In genomic region chr2:69086466-69086865, GRCh38 we compare ENCODE assay signal across 33 cellular contexts.
A peak's percentile ranks its signal among the peaks of the same experiment; 100 is the strongest.
DNase-seq lines count a peak whose midpoint lies in the region; ATAC-seq, FAIRE-seq and TF ChIP-seq lines count a peak whose summit lies in the region.
"Had no signal": no experiment of that assay in that cellular context is flagged by ENCODE, and none has a peak within 500 bp of the region (broad histone marks: within the 10 kb centered on the region; RNA-seq: fewer than 3 reads in every experiment).

No MANE protein-coding gene starts in this region.

- no peaks in the 10 kb centered on the region for H3K79me2 ChIP-seq in K562 (ENCODE audit: control insufficient read depth, insufficient read depth, low read length)

- H3K27me3 ChIP-seq in Panc1 (ENCODE audit: control insufficient read depth, insufficient read depth, low read length) (no peaks in the 10 kb centered on the region), K562 (ENCODE audit: control insufficient read depth in 2 of 2, insufficient read depth in 2 of 2, low read length in 2 of 2) (peaks cover 8 to 20% of the 10 kb centered on the region in 2 experiments; a peak in 3 of 5 replicates), mesenchymal stem cell (ENCODE audit: control insufficient read depth in 1 of 2, insufficient read depth in 1 of 2, low read length in 2 of 2) (no peaks in the 10 kb centered on the region)
- H3K27me3 ChIP-seq: ascending aorta, heart right ventricle, suprapubic skin had no signal

- peaks cover 31% of the 10 kb centered on the region for H3K4me1 ChIP-seq in Panc1 (ENCODE audit: control insufficient read depth, insufficient read depth, low read length)
- H3K4me1 ChIP-seq in K562 (replicated peaks in 1 of 2; ENCODE audit: control insufficient read depth in 2 of 2, insufficient read depth in 2 of 2, low read length in 2 of 2) = 0 out of 5 replicates have a peak, but pooled peaks cover 0 to 10% of the 10 kb centered on the region in 2 experiments
- peaks cover 14% of the 10 kb centered on the region for H3K4me1 ChIP-seq in mesenchymal stem cell (ENCODE audit: control insufficient read depth, insufficient read depth, low read depth, low read length)

- no peak overlapping the region for H3K4me3 Mint-ChIP-seq in progenitor cell of endocrine pancreas (ENCODE audit: low read depth)
- H3K4me3 Mint-ChIP-seq: CD4-positive, CD25-positive, alpha-beta regulatory T cell; natural killer cell treated with Interleukin-12 subunit alpha and Interleukin-12 subunit beta and Interleukin-15 and Interleukin-18, amount 100 ng/mL, for 72 hours had no signal

- FAIRE-seq in K562 (lab: Jason Lieb, UNC) = peak; percentile 6
- FAIRE-seq: urothelium cell line had no signal

- no peak overlapping the region for H3K27ac Mint-ChIP-seq in progenitor cell of endocrine pancreas
- H3K27ac Mint-ChIP-seq: natural killer cell treated with Interleukin-12 subunit alpha and Interleukin-12 subunit beta and Interleukin-15 and Interleukin-18, amount 100 ng/mL, for 72 hours had no signal

- peak overlapping the region in 1 of 2 experiments; percentile 77 for H2BK12ac ChIP-seq in mesenchymal stem cell (ENCODE audit: low read length in 2 of 2)

- intact Hi-C loops in Panc1 (cut with micrococcal nuclease; ENCODE audit: unreplicated experiment) (no loop called here), K562 (cut with micrococcal nuclease) (no loop called here), sciatic nerve (cut with DNase I) (no loop called here)

- peak; percentile 41 for DNase-seq in Daoy (ENCODE audit: low read depth)
- DNase-seq in Panc1 (ENCODE audit: low read depth, low spot score) = no peak
- DNase-seq in K562 (ENCODE audit: extremely low read depth in 1 of 4, low spot score in 3 of 4) = no peak
- no peak for DNase-seq in mesenchymal stem cell
- no peak for DNase-seq in NCI-H524 (lab: John Stamatoyannopoulos, UW)
- DNase-seq in sciatic nerve (ENCODE audit: low spot score) = no peak
- no peak for DNase-seq in progenitor cell of endocrine pancreas (ENCODE audit: low spot score, unreplicated experiment)
- DNase-seq: activated CD4-positive, alpha-beta T cell treated with anti-CD3 and anti-CD28 coated beads, Interleukin-2, amount 50 U/mL, for 48 hours; activated CD4-positive, CD25-positive, alpha-beta regulatory T cell treated with anti-CD3 and anti-CD28 coated beads, Interleukin-2, amount 50 U/mL, for 72 hours; activated gamma-delta T cell treated with Interleukin-2 at 50 U/mL for 16 hours; activated T-cell treated with anti-CD3 and anti-CD28 coated beads, Interleukin-2, amount 50 U/mL, for 48 hours; Calu3; CD4-positive, CD25-positive, alpha-beta regulatory T cell; central memory CD4-positive, alpha-beta T cell; DMS79; foreskin melanocyte; GOT3; heart right ventricle; KG1; lower lobe of right lung; MM.1S; mucosa of descending colon; NCI-H1417; NCI-H2227 treated with DMSO at 0.1 percent for 48 hours; NCI-H774; stimulated activated naive CD4-positive, alpha-beta T cell had no signal

- in situ Hi-C loops in Panc1 (cut with HindIII; ENCODE audit: low pct_unique_long_range_greater_than_20kb, low sequenced_read_pairs) (no loop called here), K562 (cut with MboI) (no loop called here)

- POLR2A ChIA-PET in Panc1 (lab: Charles Lee) = no interaction called here
- POLR2A ChIA-PET in K562 (lab: Yijun Ruan, JAX) = no interaction called here

- no peak overlapping the region for H2AK5ac ChIP-seq in mesenchymal stem cell (ENCODE audit: low read length, severe bottlenecking)

- no TSS peak for BruUV-seq in Panc1 (replicated peaks; lab: Mats Ljungman, UMichigan)
- no TSS peak for BruUV-seq in K562 (replicated peaks; lab: Mats Ljungman, UMichigan)

- H2BK5ac ChIP-seq in mesenchymal stem cell (ENCODE audit: low read depth, low read length, poor library complexity, severe bottlenecking) = no peak overlapping the region

- H3K23ac ChIP-seq in mesenchymal stem cell (ENCODE audit: low read length in 2 of 2) = no peak overlapping the region

- TF ChIP-seq POLR2A in K562 (conservative IDR thresholded peaks at IDR 0.05) = no peak

- H3K36me3 ChIP-seq in Panc1 (ENCODE audit: control insufficient read depth, insufficient read depth, low read length) (peaks cover 3% of the 10 kb centered on the region; the same call in 1 of the 2 replicates), K562 (ENCODE audit: control insufficient read depth, insufficient read depth, low read length) (no peaks in the 10 kb centered on the region), mesenchymal stem cell (ENCODE audit: control insufficient read depth in 1 of 2, insufficient read depth in 2 of 2, low read depth in 1 of 2, low read length in 2 of 2) (peaks cover 12 to 19% of the 10 kb centered on the region in 2 experiments)
- H3K36me3 ChIP-seq: suprapubic skin had no signal

- H3K4ac ChIP-seq in mesenchymal stem cell (ENCODE audit: low read depth in 1 of 2, low read length in 2 of 2) = no peak overlapping the region

- H3K4me1 Mint-ChIP-seq in progenitor cell of endocrine pancreas (ENCODE audit: low read depth) = no peaks in the 10 kb centered on the region
- H3K4me1 Mint-ChIP-seq: CD4-positive, CD25-positive, alpha-beta regulatory T cell had no signal

- no peaks in the 10 kb centered on the region for H4K20me1 ChIP-seq in K562 (replicated peaks; ENCODE audit: control insufficient read depth, insufficient read depth, low read length)

- no peak overlapping the region for H3K4me2 ChIP-seq in K562 (ENCODE audit: insufficient read depth, low read length)
- H3K4me2 ChIP-seq in mesenchymal stem cell (ENCODE audit: low read length, poor library complexity, severe bottlenecking) = no peak overlapping the region

- H3K4me3 ChIP-seq in Panc1 (ENCODE audit: low read depth in 2 of 2, low read length in 2 of 2) (no peak overlapping the region), K562 (no peak overlapping the region), mesenchymal stem cell (ENCODE audit: insufficient read depth in 1 of 2, low read depth in 1 of 2, low read length in 2 of 2) (no peak overlapping the region)
- H3K4me3 ChIP-seq: ascending aorta, heart right ventricle, lower lobe of right lung, mucosa of descending colon, skin epidermis, suprapubic skin had no signal

- peaks cover 2% of the 10 kb centered on the region for H3K79me1 ChIP-seq in mesenchymal stem cell (replicated peaks; ENCODE audit: low read length, poor library complexity, severe bottlenecking)

- 0% methylated on average over 4 of the region's 4 CpGs for WGBS in K562 (ENCODE audit: insufficient coverage, low coverage, missing lambda C conversion rate)
- WGBS in mesenchymal stem cell = 92% methylated on average over 4 of the region's 4 CpGs

- H3K9me1 ChIP-seq in K562 (ENCODE audit: control insufficient read depth, insufficient read depth, low read length) = no peaks in the 10 kb centered on the region

- H4K8ac ChIP-seq in mesenchymal stem cell (ENCODE audit: low read length) = peak overlapping the region; percentile 76

- no peak for TF ChIP-seq EP300 in K562 (IDR thresholded peaks at IDR 0.05; ENCODE audit: low read length)

- TF ChIP-seq RAD21 in K562 (CRISPR knock-in tag; conservative IDR thresholded peaks at IDR 0.05 in 1 of 2, IDR thresholded peaks at IDR 0.05 in 1 of 2) = no peak

- CTCF ChIA-PET in Panc1 (lab: Charles Lee) = no interaction called here
- CTCF ChIA-PET in K562 (lab: Yijun Ruan, JAX; ENCODE audit: low intra/inter-chr PET ratio) = no interaction called here

- ATAC-seq in Panc1 (no peak), K562 (no peak), GM19395 (IDR thresholded peaks at IDR 0.05; ENCODE audit: unreplicated experiment) (no peak), sciatic nerve (no peak)
- ATAC-seq: esophagus mucosa, heart right ventricle, lower lobe of right lung, mucosa of descending colon had no signal

- H3K9me3 ChIP-seq in Panc1 (ENCODE audit: control insufficient read depth, insufficient read depth, low read depth, low read length) (no peaks in the 10 kb centered on the region), K562 (replicated peaks; ENCODE audit: control insufficient read depth, insufficient read depth, low read depth, low read length) (no peaks in the 10 kb centered on the region), mesenchymal stem cell (ENCODE audit: control insufficient read depth, low read length) (no peaks in the 10 kb centered on the region)
- H3K9me3 ChIP-seq: ascending aorta, heart right ventricle, lower lobe of right lung, mucosa of descending colon, suprapubic skin had no signal

- no peaks in the 10 kb centered on the region for H3K9me3 Mint-ChIP-seq in progenitor cell of endocrine pancreas (ENCODE audit: low read depth)
- H3K9me3 Mint-ChIP-seq: natural killer cell treated with Interleukin-12 subunit alpha and Interleukin-12 subunit beta and Interleukin-15 and Interleukin-18, amount 100 ng/mL, for 72 hours had no signal

- peak overlapping the region; percentile 40 to 50 for H3K18ac ChIP-seq in mesenchymal stem cell (ENCODE audit: low read depth in 1 of 2, low read length in 2 of 2)

- no peak overlapping the region for H2BK120ac ChIP-seq in mesenchymal stem cell (ENCODE audit: low read depth, low read length)

- H3K9ac ChIP-seq in K562 (ENCODE audit: insufficient read depth in 1 of 2, low read depth in 2 of 2, low read length in 2 of 2) = no peak overlapping the region
- no peak overlapping the region for H3K9ac ChIP-seq in mesenchymal stem cell (ENCODE audit: low read length)

- no peak overlapping the region for H2BK15ac ChIP-seq in mesenchymal stem cell (ENCODE audit: low read depth, poor library complexity, severe bottlenecking)

- no peak overlapping the region for H3K14ac ChIP-seq in mesenchymal stem cell (ENCODE audit: low read length in 2 of 2)

- TF ChIP-seq CTCF in Panc1 (IDR thresholded peaks at IDR 0.05) (no peak), K562 (IDR thresholded peaks at IDR 0.05 in 2 of 3, conservative IDR thresholded peaks at IDR 0.05 in 1 of 3; ENCODE audit: insufficient read depth in 2 of 3, low read depth in 1 of 3, low read length in 3 of 3) (no peak), progenitor cell of endocrine pancreas (IDR thresholded peaks at IDR 0.05; ENCODE audit: unreplicated experiment) (no peak)

- H2AFZ ChIP-seq in K562 (ENCODE audit: low read depth, low read length) (no peak overlapping the region), mesenchymal stem cell (ENCODE audit: low read depth, low read length) (no peak overlapping the region)

- peaks cover 22% of the 10 kb centered on the region for H3K36me3 Mint-ChIP-seq in progenitor cell of endocrine pancreas (ENCODE audit: insufficient read depth)
- H3K36me3 Mint-ChIP-seq: CD4-positive, CD25-positive, alpha-beta regulatory T cell; natural killer cell treated with Interleukin-12 subunit alpha and Interleukin-12 subunit beta and Interleukin-15 and Interleukin-18, amount 100 ng/mL, for 72 hours had no signal

- H3K27me3 Mint-ChIP-seq in progenitor cell of endocrine pancreas = no peaks in the 10 kb centered on the region

- peak overlapping the region; percentile 77 for H4K91ac ChIP-seq in mesenchymal stem cell (ENCODE audit: low read length)

- peak overlapping the region; percentile 78; the same call in 1 of the 2 replicates for H3K27ac ChIP-seq in Panc1 (ENCODE audit: low read length)
- H3K27ac ChIP-seq in K562 (ENCODE audit: extremely low read depth, low read depth, low read length) = no peak overlapping the region
- H3K27ac ChIP-seq in mesenchymal stem cell (ENCODE audit: low read length, poor library complexity, severe bottlenecking) = no peak overlapping the region
- H3K27ac ChIP-seq: heart right ventricle, lower lobe of right lung, suprapubic skin had no signal

TF ChIP-seq in K562, 482 proteins besides CTCF, POLR2A, EP300 and RAD21 (continues in another document):
- no peak for TF ChIP-seq ASH1L (IDR thresholded peaks at IDR 0.05; ENCODE audit: borderline replicate concordance, low read depth, partially characterized antibody)
